ENCODE assay signal across 8 cellular contexts in genomic region chr19:42281175-42282035, GRCh38. TPM values are rescaled to one million over a fixed set of nuclear protein-coding genes. Genes with fewer than 3 reads are reported as not detected.
DNase-seq lines count a peak whose midpoint lies in the region; ATAC-seq, FAIRE-seq and TF ChIP-seq lines count a peak whose summit lies in the region.

No MANE protein-coding gene starts in this region.

- H3K4me1 ChIP-seq in Peyer's patch (peaks cover 15 to 78% (median 47%) of the 10 kb centered on the region in 4 donors), right lobe of liver (peaks cover 0 to 60% (median 23%) of the 10 kb centered on the region in 4 donors)

- ATAC-seq in right lobe of liver (no peak), HG03457 (IDR thresholded peaks at IDR 0.05; ENCODE audit: unreplicated experiment) (no peak), GM19455 (IDR thresholded peaks at IDR 0.05; ENCODE audit: unreplicated experiment) (no peak)

- H3K4me3 ChIP-seq in AG09309 (ENCODE audit: control insufficient read depth, low read depth, low read length): peak overlapping the region; percentile 71
- H3K4me3 ChIP-seq in Peyer's patch: peak overlapping the region; percentile 64 to 89 (median 83)
- H3K4me3 ChIP-seq in right lobe of liver: peak overlapping the region in 1 of 3 donors; percentile 82

- no peaks in the 10 kb centered on the region for H3K27me3 ChIP-seq in Peyer's patch
- H3K27me3 ChIP-seq in right lobe of liver: no peaks in the 10 kb centered on the region

- TF ChIP-seq POLR2A in H54 (IDR thresholded peaks at IDR 0.05; ENCODE audit: low read depth, low read length) (0 out of 2 replicates have a peak, but pooled peaks have one; percentile 14), Peyer's patch (IDR thresholded peaks at IDR 0.05) (no peak), right lobe of liver (IDR thresholded peaks at IDR 0.05) (no peak)

- TF ChIP-seq CTCF in AG09309 (IDR thresholded peaks at IDR 0.05; ENCODE audit: control insufficient read depth, insufficient read depth, low read depth, low read length, missing control alignments): peak; percentile 4
- TF ChIP-seq CTCF in Peyer's patch (IDR thresholded peaks at IDR 0.05): peak in 1 of 6 experiments; percentile 18
- TF ChIP-seq CTCF in right lobe of liver (IDR thresholded peaks at IDR 0.05): no peak

- FAIRE-seq in H54 (lab: Jason Lieb, UNC): no peak

- intact Hi-C loops in right lobe of liver (cut with DNase I): no loop called here

- WGBS in right lobe of liver (ENCODE audit: insufficient coverage, low coverage, low lambda C conversion rate, missing lambda C conversion rate): 39% methylated on average over 18 of the region's 26 CpGs

- H3K27ac ChIP-seq in Peyer's patch: peak overlapping the region; percentile 89 to 99 (median 96)
- H3K27ac ChIP-seq in right lobe of liver: peak overlapping the region; percentile 66 to 78 (median 78)
- peak overlapping the region; percentile 98 for H3K27ac ChIP-seq in substantia nigra (ENCODE audit: low read depth, low read length, poor library complexity, severe bottlenecking)

- H3K36me3 ChIP-seq in Peyer's patch: no peaks in the 10 kb centered on the region
- H3K36me3 ChIP-seq in right lobe of liver: no peaks in the 10 kb centered on the region

- H3K9me3 ChIP-seq in Peyer's patch (no peaks in the 10 kb centered on the region), right lobe of liver (no peaks in the 10 kb centered on the region)

- no peak for DNase-seq in AG09309 (ENCODE audit: low read depth)
- peak; percentile 77 for DNase-seq in H54 (ENCODE audit: insufficient read length, low spot score)
- peak in 1 of 3 donors; percentile 64 for DNase-seq in Peyer's patch
- DNase-seq in dedifferentiated amniotic fluid mesenchymal stem cell (ENCODE audit: extremely low spot score): peak; percentile 42
- DNase-seq in right lobe of liver: peak; percentile 50 to 62 (median 55)
- DNase-seq in substantia nigra (lab: John Stamatoyannopoulos, UW): peak in 48 of 49 donors; percentile 30 to 88 (median 71)

RNA-seq across cellular contexts. Expression of gene CIC, which starts 12.4 kb away (rescaled TPM):
- 10 to 100 TPM; 40.5 to 72.8 (median 67.2) TPM for total RNA-seq in Peyer's patch
- total RNA-seq in right lobe of liver: 10 to 100 TPM; 19.9 to 53.6 (median 35.2) TPM

RNA-seq across cellular contexts. Expression of gene PRR19, which starts 20.5 kb away (rescaled TPM):
- total RNA-seq in Peyer's patch (1 to 10 TPM in 2 of 4 donors, not detected in 2; 1.1 TPM), right lobe of liver (under 1 TPM; 0.18 to 0.74 (median 0.21) TPM)

RNA-seq across cellular contexts. Expression of gene PAFAH1B3, which starts 21.0 kb away (rescaled TPM):
- total RNA-seq in Peyer's patch (10 to 100 TPM in 2 of 4 donors, 1 to 10 TPM in 2; 8.6 to 42.1 (median 10.2) TPM), right lobe of liver (10 to 100 TPM in 1 of 6 experiments, 1 to 10 TPM in 5; 1.6 to 10.6 (median 5.0) TPM)

RNA-seq across cellular contexts. Expression of gene ERF, which starts 26.5 kb away (rescaled TPM):
- total RNA-seq in Peyer's patch (10 to 100 TPM; 13.2 to 85.4 (median 49.3) TPM), right lobe of liver (10 to 100 TPM; 15.4 to 35.7 (median 30.5) TPM)

RNA-seq across cellular contexts. Expression of gene TMEM145, which starts 31.7 kb away (rescaled TPM):
- not detected for total RNA-seq in Peyer's patch
- under 1 TPM in 3 of 6 experiments, not detected in 3; 0.10 to 0.16 (median 0.12) TPM for total RNA-seq in right lobe of liver
